11 cellular contexts compared by ENCODE assay signal in genomic region chr19:11379857-11380350, GRCh38. TPM values are rescaled to one million over a fixed set of nuclear protein-coding genes. Genes with fewer than 3 reads are reported as not detected.
DNase-seq lines count a peak whose midpoint lies in the region; ATAC-seq and TF ChIP-seq lines count a peak whose summit lies in the region.
"Had no signal": no experiment of that assay in that cellular context is flagged by ENCODE, and none has a peak within 500 bp of the region (broad histone marks: within the 10 kb centered on the region; RNA-seq: fewer than 3 reads in every experiment).

No MANE protein-coding gene starts in this region.

- H4K20me1 ChIP-seq in BLaER1 treated with 17β-estradiol and CSF1 and Interleukin-3, amounts not matched to agents 10 nM and 100 nM: peaks cover 0 to 12% (median 0%) of the 10 kb centered on the region in 11 experiments; a peak in 4 of 22 replicates

- DNase-seq in HFFc6 (no peak), natural killer cell (no peak), cortex of kidney (lab: John Stamatoyannopoulos, UW) (no peak), midbrain (lab: John Stamatoyannopoulos, UW) (no peak), left cardiac atrium (no peak)
- no peak for DNase-seq in activated naive CD8-positive, alpha-beta T cell treated with anti-CD3 and anti-CD28 coated beads, Interleukin-2, amount 10 ng/mL, durations not matched to agents 7 days and 5 days
- no peak for DNase-seq in stimulated activated CD4-positive, alpha-beta T cell treated with anti-CD3 and anti-CD28 coated beads, Interleukin-4, amount 100 ng/mL, for 24 hours
- DNase-seq: NCI-H774; stimulated activated CD4-positive, alpha-beta T cell treated with anti-CD3 and anti-CD28 coated beads, Interleukin-15, amount 100 ng/mL, for 24 hours; WERI-Rb-1 had no signal

- no peak for ATAC-seq in activated naive CD8-positive, alpha-beta T cell treated with anti-CD3 and anti-CD28 coated beads, Interleukin-2, amount 10 ng/mL, durations not matched to agents 7 days and 5 days (ENCODE audit: low read depth)
- ATAC-seq in natural killer cell: no peak
- ATAC-seq in left cardiac atrium: no peak

- POLR2A ChIA-PET in activated naive CD8-positive, alpha-beta T cell treated with anti-CD3 and anti-CD28 coated beads, Interleukin-2, amount 10 ng/mL, durations not matched to agents 7 days and 5 days (lab: Charles Lee): interaction anchor here (1.5 kb wide), 1 partner anchor 41 kb away, joined by 4 read pairs; no protein-coding TSS in a partner anchor

- H3K27ac Mint-ChIP-seq in HFFc6 (peak overlapping the region; percentile 94), natural killer cell (peak overlapping the region; percentile 92 to 97)
- H3K27ac Mint-ChIP-seq in activated naive CD8-positive, alpha-beta T cell treated with anti-CD3 and anti-CD28 coated beads, Interleukin-2, amount 10 ng/mL, durations not matched to agents 7 days and 5 days: peak overlapping the region; percentile 100

- peak overlapping the region in 1 of 10 experiments; percentile 51; a peak in 1 of 20 replicates for H3K4me3 ChIP-seq in BLaER1 treated with 17β-estradiol and CSF1 and Interleukin-3, amounts not matched to agents 10 nM and 100 nM

- H3K27me3 Mint-ChIP-seq in HFFc6 (ENCODE audit: insufficient read depth) (no peaks in the 10 kb centered on the region; the same call in 1 of the 2 replicates), natural killer cell (ENCODE audit: low read depth in 2 of 2) (peaks cover 0 to 22% of the 10 kb centered on the region in 2 donors)
- peaks cover 15% of the 10 kb centered on the region for H3K27me3 Mint-ChIP-seq in activated naive CD8-positive, alpha-beta T cell treated with anti-CD3 and anti-CD28 coated beads, Interleukin-2, amount 10 ng/mL, durations not matched to agents 7 days and 5 days

- H3K4me2 ChIP-seq in BLaER1 treated with 17β-estradiol and CSF1 and Interleukin-3, amounts not matched to agents 10 nM and 100 nM: peak overlapping the region; percentile 66 to 93 (median 86); a peak in 19 of 22 replicates

- peaks cover 52 to 87% (median 78%) of the 10 kb centered on the region in 10 experiments for H3K4me1 ChIP-seq in BLaER1 treated with 17β-estradiol and CSF1 and Interleukin-3, amounts not matched to agents 10 nM and 100 nM

- H3K9me3 Mint-ChIP-seq in HFFc6 (no peaks in the 10 kb centered on the region), natural killer cell (no peaks in the 10 kb centered on the region)
- H3K9me3 Mint-ChIP-seq in activated naive CD8-positive, alpha-beta T cell treated with anti-CD3 and anti-CD28 coated beads, Interleukin-2, amount 10 ng/mL, durations not matched to agents 7 days and 5 days: no peaks in the 10 kb centered on the region

- no peaks in the 10 kb centered on the region; the same call in 1 of the 2 replicates for H3K36me3 Mint-ChIP-seq in HFFc6 (ENCODE audit: low read depth)
- peaks cover 10% of the 10 kb centered on the region for H3K36me3 Mint-ChIP-seq in activated naive CD8-positive, alpha-beta T cell treated with anti-CD3 and anti-CD28 coated beads, Interleukin-2, amount 10 ng/mL, durations not matched to agents 7 days and 5 days
- no peaks in the 10 kb centered on the region for H3K36me3 Mint-ChIP-seq in natural killer cell

- H3K27ac ChIP-seq in BLaER1 treated with 17β-estradiol and CSF1 and Interleukin-3, amounts not matched to agents 10 nM and 100 nM: peak overlapping the region in 3 of 11 experiments; percentile 71 to 80 (median 73); a peak in 2 of 22 replicates

- H3K4me3 Mint-ChIP-seq in HFFc6: peak overlapping the region; percentile 90
- peak overlapping the region; percentile 97 for H3K4me3 Mint-ChIP-seq in activated naive CD8-positive, alpha-beta T cell treated with anti-CD3 and anti-CD28 coated beads, Interleukin-2, amount 10 ng/mL, durations not matched to agents 7 days and 5 days
- H3K4me3 Mint-ChIP-seq in natural killer cell: peak overlapping the region; percentile 98

- H3K4me1 Mint-ChIP-seq in HFFc6 (ENCODE audit: low read depth): peaks cover 54% of the 10 kb centered on the region
- peaks cover 29% of the 10 kb centered on the region for H3K4me1 Mint-ChIP-seq in activated naive CD8-positive, alpha-beta T cell treated with anti-CD3 and anti-CD28 coated beads, Interleukin-2, amount 10 ng/mL, durations not matched to agents 7 days and 5 days
- H3K4me1 Mint-ChIP-seq in natural killer cell: peaks cover 29 to 37% of the 10 kb centered on the region in 2 donors

- peaks cover 0 to 21% (median 0%) of the 10 kb centered on the region in 11 experiments; a peak in 3 of 22 replicates for H3K36me3 ChIP-seq in BLaER1 treated with 17β-estradiol and CSF1 and Interleukin-3, amounts not matched to agents 10 nM and 100 nM
- H3K36me3 ChIP-seq: WERI-Rb-1 had no signal

- TF ChIP-seq CTCF in HFFc6 (IDR thresholded peaks at IDR 0.05): no peak
- TF ChIP-seq CTCF in natural killer cell (IDR thresholded peaks at IDR 0.05): no peak

- peaks cover 0 to 16% (median 8%) of the 10 kb centered on the region in 11 experiments; a peak in 11 of 22 replicates for H3K27me3 ChIP-seq in BLaER1 treated with 17β-estradiol and CSF1 and Interleukin-3, amounts not matched to agents 10 nM and 100 nM

- H3K9ac ChIP-seq in BLaER1 treated with 17β-estradiol and CSF1 and Interleukin-3, amounts not matched to agents 10 nM and 100 nM: 0 out of 22 replicates have a peak overlapping the region, but pooled peaks of 1 of the 11 experiments have one; percentile 79

- intact Hi-C loops in natural killer cell (cut with micrococcal nuclease) (loop anchor here (5.0 to 10.0 kb wide), 2 partner anchors 42 to 125 kb away; partner anchors contain the start of gene ZNF653), left cardiac atrium (cut with DNase I) (loop anchor here in 1 of 2 donors (10.0 kb wide), 1 partner anchor 55 kb away; the partner anchor contains the start of genes ODAD3 and PRKCSH)

- H3K9me3 ChIP-seq in BLaER1 treated with 17β-estradiol and CSF1 and Interleukin-3, amounts not matched to agents 10 nM and 100 nM (replicated peaks in 1 of 11): no peaks in the 10 kb centered on the region

RNA-seq across cellular contexts. Expression of gene EPOR, which starts 4.2 kb away (rescaled TPM):
- 1 to 10 TPM; 6.1 to 8.3 (median 7.1) TPM for total RNA-seq in HFFc6 (2021; fragmentation: NEBNext Ultra II Directional; extraction: Animal tissue kit (Norgen Biotek cat#: 25700))
- total RNA-seq in activated naive CD8-positive, alpha-beta T cell treated with anti-CD3 and anti-CD28 coated beads, Interleukin-2, amount 10 ng/mL, durations not matched to agents 7 days and 5 days: 1 to 10 TPM; 8.3 to 8.8 TPM
- total RNA-seq in natural killer cell: 10 to 100 TPM in 2 of 3 donors, 1 to 10 TPM in 1; 7.6 to 10.7 (median 10.3) TPM
- 1 to 10 TPM; 7.5 to 7.7 TPM for total RNA-seq in left cardiac atrium

RNA-seq across cellular contexts. Expression of gene SWSAP1, which starts 5.4 kb away (rescaled TPM):
- total RNA-seq in HFFc6 (2021; fragmentation: NEBNext Ultra II Directional; extraction: Animal tissue kit (Norgen Biotek cat#: 25700)): 1 to 10 TPM; 1.2 to 2.2 (median 1.6) TPM
- 1 to 10 TPM; 3.0 to 3.3 TPM for total RNA-seq in activated naive CD8-positive, alpha-beta T cell treated with anti-CD3 and anti-CD28 coated beads, Interleukin-2, amount 10 ng/mL, durations not matched to agents 7 days and 5 days
- total RNA-seq in natural killer cell (1 to 10 TPM; 2.1 to 2.9 (median 2.8) TPM), left cardiac atrium (1 to 10 TPM; 1.3 to 1.5 TPM)

RNA-seq across cellular contexts. Expression of gene PLPPR2, which starts 24.7 kb away (rescaled TPM):
- total RNA-seq in HFFc6 (2021; fragmentation: NEBNext Ultra II Directional; extraction: Animal tissue kit (Norgen Biotek cat#: 25700)): 10 to 100 TPM; 52.4 to 82.2 (median 59.7) TPM
- 1 to 10 TPM; 5.5 to 6.3 TPM for total RNA-seq in activated naive CD8-positive, alpha-beta T cell treated with anti-CD3 and anti-CD28 coated beads, Interleukin-2, amount 10 ng/mL, durations not matched to agents 7 days and 5 days
- 10 to 100 TPM; 13.3 to 21.1 (median 16.1) TPM for total RNA-seq in natural killer cell
- total RNA-seq in left cardiac atrium: 10 to 100 TPM; 23.5 to 28.3 TPM

RNA-seq across cellular contexts. Expression of gene CCDC159, which starts 33.6 kb away (rescaled TPM):
- 10 to 100 TPM in 4 of 6 experiments, 1 to 10 TPM in 2; 7.7 to 11.8 (median 10.4) TPM for total RNA-seq in HFFc6 (2021; fragmentation: NEBNext Ultra II Directional; extraction: Animal tissue kit (Norgen Biotek cat#: 25700))
- total RNA-seq in activated naive CD8-positive, alpha-beta T cell treated with anti-CD3 and anti-CD28 coated beads, Interleukin-2, amount 10 ng/mL, durations not matched to agents 7 days and 5 days: 10 to 100 TPM; 36.2 to 40.7 TPM
- total RNA-seq in natural killer cell: 10 to 100 TPM; 86.9 to 94.9 (median 91.8) TPM
- total RNA-seq in left cardiac atrium: 10 to 100 TPM; 16.4 to 20.0 TPM

RNA-seq across cellular contexts. Expression of gene TMEM205, which starts 33.8 kb away (rescaled TPM):
- total RNA-seq in HFFc6 (2021; fragmentation: NEBNext Ultra II Directional; extraction: Animal tissue kit (Norgen Biotek cat#: 25700)): 10 to 100 TPM; 36.9 to 51.8 (median 46.5) TPM
- total RNA-seq in activated naive CD8-positive, alpha-beta T cell treated with anti-CD3 and anti-CD28 coated beads, Interleukin-2, amount 10 ng/mL, durations not matched to agents 7 days and 5 days: 10 to 100 TPM; 29.4 to 35.2 TPM
- total RNA-seq in natural killer cell: 10 to 100 TPM; 25.0 to 29.9 (median 29.5) TPM
- 10 to 100 TPM; 89.9 to 96.6 TPM for total RNA-seq in left cardiac atrium
